ENCODE assay signal across 5 cellular contexts in the genomic region with DNA sequence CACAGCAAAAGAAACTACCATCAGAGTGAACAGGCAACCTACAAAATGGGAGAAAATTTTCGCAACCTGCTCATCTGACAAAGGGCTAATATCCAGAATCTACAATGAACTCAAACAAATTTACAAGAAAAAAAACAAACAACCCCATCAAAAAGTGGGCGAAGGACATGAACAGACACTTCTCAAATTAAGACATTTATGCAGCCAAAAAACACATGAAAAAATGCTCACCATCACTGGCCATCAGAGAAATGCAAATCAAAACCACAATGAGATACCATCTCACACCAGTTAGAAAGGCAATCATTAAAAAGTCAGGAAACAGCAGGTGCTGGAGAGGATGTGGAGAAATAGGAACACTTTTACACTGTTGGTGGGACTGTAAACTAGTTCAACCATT. TPM values are rescaled to one million over a fixed set of nuclear protein-coding genes. Genes with fewer than 3 reads are reported as not detected.
DNase-seq lines count a peak whose midpoint lies in the region; ATAC-seq, FAIRE-seq and TF ChIP-seq lines count a peak whose summit lies in the region.
"Not testable (repeated sequence)": the region's sequence is repeated elsewhere in the genome, so short reads cannot be mapped to it uniquely, and the experiment has no call there.

No MANE protein-coding gene starts in this region.

- not testable (repeated sequence) for H3K4me2 ChIP-seq in GM12878 (ENCODE audit: control insufficient read depth, insufficient read depth)

- not testable (repeated sequence) for H3K27me3 ChIP-seq in GM12878 (replicated peaks in 1 of 2; ENCODE audit: control insufficient read depth in 2 of 2, insufficient read depth in 2 of 2, low read length in 1 of 2); left ventricle myocardium inferior (ENCODE audit: low read depth); mucosa of rectum (ENCODE audit: control insufficient read depth in 2 of 2, insufficient read depth in 2 of 2, low read length in 2 of 2); subcutaneous abdominal adipose tissue (ENCODE audit: control insufficient read depth in 5 of 5, insufficient read depth in 4 of 5, low read length in 5 of 5)

- RAD21 ChIA-PET in GM12878 (lab: Charles Lee; ENCODE audit: unreplicated experiment) = interaction anchor here (1.1 to 3.7 kb wide), 4 partner anchors 12 to 301 kb away, joined by 3 to 21 read pairs (median 6); no protein-coding TSS in a partner anchor

- TF ChIP-seq CTCF in activated B cell treated with CpG ODN at 0.5 μM for 24 hours (IDR thresholded peaks at IDR 0.05); GM12878 (IDR thresholded peaks at IDR 0.05 in 2 of 3, conservative IDR thresholded peaks at IDR 0.05 in 1 of 3; ENCODE audit: control insufficient read depth in 2 of 3, extremely low read depth in 1 of 3, insufficient read depth in 1 of 3, low read depth in 3 of 3, low read length in 3 of 3); left ventricle myocardium inferior (IDR thresholded peaks at IDR 0.05; ENCODE audit: borderline replicate concordance): not testable (repeated sequence)

- H3K9me3 ChIP-seq in GM12878 (replicated peaks; ENCODE audit: control insufficient read depth, insufficient read depth, low read length); left ventricle myocardium inferior (replicated peaks); mucosa of rectum (ENCODE audit: control insufficient read depth in 2 of 2, low read length in 2 of 2); subcutaneous abdominal adipose tissue (ENCODE audit: control insufficient read depth in 5 of 5, low read length in 5 of 5): not testable (repeated sequence)

- not testable (repeated sequence) for H3K27ac ChIP-seq in GM12878 (ENCODE audit: control insufficient read depth, insufficient read depth)
- H3K27ac ChIP-seq in left ventricle myocardium inferior (replicated peaks) (peak overlapping the region; percentile 77), mucosa of rectum (ENCODE audit: low read depth in 2 of 2, low read length in 2 of 2) (peak overlapping the region; percentile 75 to 81), subcutaneous abdominal adipose tissue (ENCODE audit: low read depth, low read length) (peak overlapping the region; percentile 93)

- not testable (repeated sequence) for DNase-seq in activated B cell treated with CpG ODN at 0.5 μM for 24 hours; GM12878 (ENCODE audit: low read depth, low spot score); left ventricle myocardium inferior

- not testable (repeated sequence) for H3K9ac ChIP-seq in GM12878 (ENCODE audit: control insufficient read depth, insufficient read depth, low read length); mucosa of rectum (ENCODE audit: low read depth in 1 of 2, low read length in 2 of 2); subcutaneous abdominal adipose tissue (ENCODE audit: low read length in 5 of 5)

- intact Hi-C loops in activated B cell treated with CpG ODN at 0.5 μM for 24 hours (cut with micrococcal nuclease); GM12878 (cut with micrococcal nuclease; ENCODE audit: unreplicated experiment); left ventricle myocardium inferior (cut with micrococcal nuclease): not testable (repeated sequence)

- H4K20me1 ChIP-seq in GM12878 (ENCODE audit: control insufficient read depth, insufficient read depth) = not testable (repeated sequence)

- not testable (repeated sequence) for H3K4me3 Mint-ChIP-seq in activated B cell treated with CpG ODN at 0.5 μM for 24 hours

- BruUV-seq in GM12878 (replicated peaks; lab: Mats Ljungman, UMichigan) = not testable (repeated sequence)

- TF ChIP-seq EP300 in GM12878 (IDR thresholded peaks at IDR 0.05; ENCODE audit: borderline replicate concordance in 1 of 2, control insufficient read depth in 1 of 2, low read depth in 2 of 2, low read length in 2 of 2) = not testable (repeated sequence)

- H3K27me3 Mint-ChIP-seq in activated B cell treated with CpG ODN at 0.5 μM for 24 hours = not testable (repeated sequence)

- peaks cover 70% of the 10 kb centered on the region for H3K4me1 Mint-ChIP-seq in activated B cell treated with CpG ODN at 0.5 μM for 24 hours

- TF ChIP-seq RAD21 in GM12878 (IDR thresholded peaks at IDR 0.05; ENCODE audit: insufficient read depth, low read depth, low read length) = not testable (repeated sequence)

- H3K79me2 ChIP-seq in GM12878 (ENCODE audit: control insufficient read depth, insufficient read depth, low read length) = peaks cover 68% of the 10 kb centered on the region

- H3K4me1 ChIP-seq in GM12878 (ENCODE audit: control insufficient read depth, insufficient read depth, low read length) (peaks cover 50% of the 10 kb centered on the region), left ventricle myocardium inferior (peaks cover 64% of the 10 kb centered on the region), mucosa of rectum (ENCODE audit: control insufficient read depth in 2 of 2, insufficient read depth in 2 of 2, low read length in 2 of 2) (peaks cover 44 to 45% of the 10 kb centered on the region in 2 donors), subcutaneous abdominal adipose tissue (ENCODE audit: control insufficient read depth in 5 of 5, insufficient read depth in 5 of 5, low read length in 5 of 5) (peaks cover 6 to 55% (median 47%) of the 10 kb centered on the region in 5 donors)

- CTCF ChIA-PET in activated B cell treated with CpG ODN at 0.5 μM for 24 hours (lab: Charles Lee) = not testable (repeated sequence)
- CTCF ChIA-PET in GM12878 (lab: Yijun Ruan, JAX) = interaction anchor here (2.3 to 2.6 kb wide), 2 partner anchors 10 to 23 kb away, joined by 9 to 16 read pairs; no protein-coding TSS in a partner anchor

- not testable (repeated sequence) for TF ChIP-seq POLR2A in GM12878 (IDR thresholded peaks at IDR 0.05; ENCODE audit: low read depth, low read length)

- in situ Hi-C loops in GM12878 (cut with MboI) = not testable (repeated sequence)

- H3K4me3 ChIP-seq in GM12878; left ventricle myocardium inferior; mucosa of rectum (ENCODE audit: low read length in 2 of 2); subcutaneous abdominal adipose tissue (ENCODE audit: low read depth in 1 of 5, low read length in 5 of 5): not testable (repeated sequence)

- not testable (repeated sequence) for H3K9me3 Mint-ChIP-seq in activated B cell treated with CpG ODN at 0.5 μM for 24 hours

- not testable (repeated sequence) for ATAC-seq in activated B cell treated with CpG ODN at 0.5 μM for 24 hours (ENCODE audit: low read depth); GM12878

- FAIRE-seq in GM12878 (lab: Jason Lieb, UNC) = not testable (repeated sequence)

- peak overlapping the region; percentile 55 for H3K27ac Mint-ChIP-seq in activated B cell treated with CpG ODN at 0.5 μM for 24 hours

- not testable (repeated sequence) for H3K36me3 Mint-ChIP-seq in activated B cell treated with CpG ODN at 0.5 μM for 24 hours (ENCODE audit: low read depth)

- WGBS in GM12878 (ENCODE audit: insufficient coverage, insufficient replicate concordance, low lambda C conversion rate, missing lambda C conversion rate) = 100% methylated on average over 1 of the region's 2 CpGs

- POLR2A ChIA-PET in activated B cell treated with CpG ODN at 0.5 μM for 24 hours (lab: Charles Lee) (interaction anchor here (2.3 kb wide), 1 partner anchor 31 kb away, joined by 22 read pairs; a partner anchor contains a TSS), GM12878 (lab: Charles Lee) (interaction anchor here (2.9 to 5.3 kb wide), 2 partner anchors 10 to 24 kb away, joined by 12 to 34 read pairs; no protein-coding TSS in a partner anchor)

- SMC1A ChIA-PET in GM12878 (lab: Charles Lee; ENCODE audit: uncharacterized antibody, unreplicated experiment) = interaction anchor here (0.7 to 4.6 kb wide), 4 partner anchors 17 to 94 kb away, joined by 3 to 27 read pairs (median 14); no protein-coding TSS in a partner anchor

- H3K36me3 ChIP-seq in GM12878 (ENCODE audit: control insufficient read depth in 2 of 2, insufficient read depth in 2 of 2, low read length in 1 of 2); left ventricle myocardium inferior; mucosa of rectum (ENCODE audit: control insufficient read depth in 2 of 2, insufficient read depth in 2 of 2, low read length in 2 of 2); subcutaneous abdominal adipose tissue (ENCODE audit: control insufficient read depth in 5 of 5, insufficient read depth in 5 of 5, low read length in 5 of 5): not testable (repeated sequence)

- H2AFZ ChIP-seq in GM12878 (ENCODE audit: control insufficient read depth, low read depth, low read length) = not testable (repeated sequence)

TF ChIP-seq in GM12878, 131 proteins besides CTCF, POLR2A, EP300 and RAD21:
- TF ChIP-seq MTA2 (IDR thresholded peaks at IDR 0.05; ENCODE audit: low read depth) (0 out of 2 replicates have a peak, but pooled peaks have one; percentile 14), IKZF2 (IDR thresholded peaks at IDR 0.05) (0 out of 4 replicates have a peak, but pooled peaks of 1 of the 2 experiments have one; percentile 8)

RNA-seq across cellular contexts. Expression of a gene that starts 30.1 kb away (rescaled TPM):
- total RNA-seq in activated B cell treated with CpG ODN at 0.5 μM for 24 hours (25.1 and 32.3 TPM in 2 replicates), GM12878 (2014; rRNA removed) (26.2 and 37.3 TPM in 2 replicates), GM12878 (2014; rRNA removed; fragmentation: Illumina TruSeq; extraction: Trizol) (28.3 and 29.1 TPM in 2 replicates), GM12878 (2021) (26.8 and 28.4 TPM in 2 replicates), left ventricle myocardium inferior (17.8 TPM)
- 284 and 339 TPM in 2 replicates for total RNA-seq in GM12878 (2013; cell fraction: nucleolus; rRNA removed)
- 21.8 TPM for polyA plus RNA-seq in GM12878 (2011; ENCODE audit: low read depth)
- polyA plus RNA-seq in GM12878 (2011; rRNA removed) (69.2 and 83.5 TPM in 2 replicates), GM12878 (2014; fragmentation: Illumina TruSeq; extraction: Trizol) (33.9 and 51.0 TPM in 2 replicates), GM12878 (2014; fragmentation: Nextera tagmentation; extraction: Ambion mirVana) (1 to 10 TPM; 6.7 to 9.9 TPM), GM12878 (2014; rRNA removed) (31.1 and 39.9 TPM in 2 replicates), GM12878 (2016; fragmentation: Nextera tagmentation; extraction: Ambion mirVana) (10 to 100 TPM; 12.0 to 14.8 TPM)
- polyA plus RNA-seq in GM12878 (2011; cell fraction: cytosol; rRNA removed) = 30.3 and 31.9 TPM in 2 replicates
- polyA plus RNA-seq in GM12878 (2011; cell fraction: nucleus; rRNA removed) = 137 and 139 TPM in 2 replicates
- 21.2 and 25.2 TPM in 2 replicates for polyA plus RNA-seq in GM12878 (2012)
- 55.1 and 82.7 TPM in 2 replicates for polyA minus RNA-seq in GM12878 (2011; rRNA and poly(A)+ RNA removed)
- polyA minus RNA-seq in GM12878 (2011; cell fraction: cytosol; rRNA and poly(A)+ RNA removed) = 17.4 and 24.4 TPM in 2 replicates
- polyA minus RNA-seq in GM12878 (2011; cell fraction: nucleus; rRNA and poly(A)+ RNA removed) = 46.2 and 60.8 TPM in 2 replicates
